20 cellular contexts compared by ENCODE assay signal in the genomic region with DNA sequence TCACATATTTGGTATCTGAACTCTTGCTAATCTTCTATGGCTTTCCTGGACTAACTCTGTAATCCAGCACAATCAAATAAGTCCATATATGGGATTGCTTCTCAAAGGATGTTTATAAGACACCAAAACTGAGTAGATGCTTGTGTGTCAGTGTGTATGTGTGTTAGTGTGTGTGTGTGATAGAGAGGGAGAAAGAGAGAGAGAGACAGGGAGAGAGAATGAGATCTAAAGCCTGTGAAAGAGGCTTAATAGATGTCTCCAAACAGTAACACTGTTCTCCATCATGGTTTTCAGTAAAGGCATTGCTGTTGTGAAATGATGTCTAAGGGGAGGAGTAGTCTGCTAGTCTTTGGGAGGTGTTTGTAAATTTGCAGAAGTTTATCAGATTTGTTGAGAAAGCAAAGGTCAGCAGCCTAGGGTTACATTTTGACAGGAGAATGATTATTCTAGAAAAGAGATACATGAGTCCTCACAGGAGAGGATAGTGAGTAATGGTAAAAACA.
"Had no signal": no experiment of that assay in that cellular context is flagged by ENCODE, and none has a peak within 500 bp of the region (broad histone marks: within the 10 kb centered on the region; RNA-seq: fewer than 3 reads in every experiment).

No MANE protein-coding gene starts in this region.

- H3K4me1 ChIP-seq: lower lobe of right lung, neural progenitor cell, upper lobe of left lung had no signal

- H2AFZ ChIP-seq: neural progenitor cell had no signal

- H3K4me2 ChIP-seq: neural progenitor cell had no signal

- H3K27me3 ChIP-seq: cardiac muscle cell, neural progenitor cell, upper lobe of left lung had no signal

- H3K9me3 ChIP-seq: lower lobe of right lung, upper lobe of left lung had no signal

- DNase-seq: activated CD4-positive, alpha-beta T cell treated with anti-CD3 and anti-CD28 coated beads for 36 hours; activated CD4-positive, alpha-beta T cell treated with anti-CD3 and anti-CD28 coated beads, Interleukin-2, amount 50 U/mL, for 4 hours; activated CD8-positive, alpha-beta memory T cell treated with anti-CD3 and anti-CD28 coated beads for 24 hours; activated CD8-positive, alpha-beta memory T cell treated with anti-CD3 and anti-CD28 coated beads, Interleukin-2, amount 50 U/mL, for 4 hours; activated naive CD4-positive, alpha-beta T cell treated with Interleukin-2 at 50 U/mL for 16 hours; activated naive CD8-positive, alpha-beta T cell treated with anti-CD3 and anti-CD28 coated beads for 36 hours; activated T-cell treated with anti-CD3 and anti-CD28 coated beads, Interleukin-2, amount 50 U/mL, for 24 hours; amniotic stem cell; effector memory CD4-positive, alpha-beta T cell; hippocampal formation; lower lobe of right lung; naive B cell; retina; stimulated activated CD4-positive, alpha-beta T cell treated with anti-CD3 and anti-CD28 coated beads, Interleukin-4, amount 100 ng/mL, for 24 hours; stimulated activated naive CD8-positive, alpha-beta T cell treated with anti-CD3 and anti-CD28 coated beads, Interleukin-15, Interleukin-2, amounts not matched to agents 100 U/mL and 50 U/mL, for 24 hours; T1000; upper lobe of left lung had no signal

- H3K27ac ChIP-seq: cardiac muscle cell, lower lobe of right lung, neural progenitor cell, upper lobe of left lung had no signal

- H3K9ac ChIP-seq: neural progenitor cell had no signal

- ATAC-seq: activated CD4-positive, alpha-beta T cell treated with anti-CD3 and anti-CD28 coated beads for 36 hours; lower lobe of right lung; stimulated activated naive CD8-positive, alpha-beta T cell treated with anti-CD3 and anti-CD28 coated beads, Interleukin-15, Interleukin-2, amounts not matched to agents 100 U/mL and 50 U/mL, for 24 hours; WTC11 had no signal

- H3K36me3 ChIP-seq: cardiac muscle cell, lower lobe of right lung, neural progenitor cell, upper lobe of left lung had no signal

- H3K4me3 ChIP-seq: cardiac muscle cell, lower lobe of right lung, neural progenitor cell, upper lobe of left lung had no signal
